10 cellular contexts compared by ENCODE assay signal in genomic region chr3:193040836-193041672, GRCh38.
DNase-seq lines count a peak whose midpoint lies in the region; ATAC-seq and TF ChIP-seq lines count a peak whose summit lies in the region.
"Had no signal": no experiment of that assay in that cellular context is flagged by ENCODE, and none has a peak within 500 bp of the region (broad histone marks: within the 10 kb centered on the region; RNA-seq: fewer than 3 reads in every experiment).

No MANE protein-coding gene starts in this region.

- peaks cover 10% of the 10 kb centered on the region for H3K27me3 Mint-ChIP-seq in activated T-helper 2 cell treated with anti-CD3 and anti-CD28 coated beads, Interferon-gamma antibody, Interleukin-2, Interleukin-4, amounts not matched to agents 10 μg/mL and 5 μg/mL and 100 μg/mL, durations not matched to agents 14 hours and 24 hours and 36 hours (ENCODE audit: low read depth)

- no peak overlapping the region for H2AFZ ChIP-seq in SU-DHL-6 (ENCODE audit: low read depth, low read length, severe bottlenecking)

- no peaks in the 10 kb centered on the region for H3K79me2 ChIP-seq in SU-DHL-6 (ENCODE audit: insufficient read depth, low read length)

- H3K4me2 ChIP-seq in SU-DHL-6 (ENCODE audit: low read depth, low read length, poor library complexity, severe bottlenecking), result no peak overlapping the region

- H3K4me3 ChIP-seq in SU-DHL-6 (ENCODE audit: insufficient read depth, low read length, poor library complexity, severe bottlenecking) (no peak overlapping the region), gastroesophageal sphincter (no peak overlapping the region), spleen (no peak overlapping the region)

- no peak overlapping the region for H3K27ac ChIP-seq in SU-DHL-6 (ENCODE audit: low read depth, low read length)
- H3K27ac ChIP-seq in gastroesophageal sphincter, result no peak overlapping the region
- no peak overlapping the region for H3K27ac ChIP-seq in spleen
- H3K27ac ChIP-seq: neutrophil had no signal

- intact Hi-C loops in spleen (cut with DNase I; ENCODE audit: low total_unique reads) (loop anchor here (2.0 to 10.0 kb wide), 2 partner anchors 224 to 534 kb away; no protein-coding TSS in a partner anchor), posterior cingulate gyrus (cut with DNase I) (loop anchor here (2.0 to 5.0 kb wide), 2 partner anchors 224 to 531 kb away; no protein-coding TSS in a partner anchor)
- intact Hi-C loops in activated T-helper 2 cell treated with anti-CD3 and anti-CD28 coated beads, Interferon-gamma antibody, Interleukin-2, Interleukin-4, amounts not matched to agents 10 μg/mL and 5 μg/mL and 100 μg/mL, durations not matched to agents 14 hours and 24 hours and 36 hours (cut with micrococcal nuclease), result loop anchor here (1.0 to 5.0 kb wide), 4 partner anchors 124 to 475 kb away; partner anchors contain the start of gene MB21D2

- H3K9me3 ChIP-seq in SU-DHL-6 (ENCODE audit: insufficient read depth, low read length) (no peaks in the 10 kb centered on the region), gastroesophageal sphincter (no peaks in the 10 kb centered on the region), spleen (peaks cover 0 to 8% (median 2%) of the 10 kb centered on the region in 8 donors)
- H3K9me3 ChIP-seq: neutrophil had no signal

- H3F3A ChIP-seq in SU-DHL-6 (ENCODE audit: insufficient read depth), result no peaks in the 10 kb centered on the region

- no peaks in the 10 kb centered on the region for H3K36me3 Mint-ChIP-seq in activated T-helper 2 cell treated with anti-CD3 and anti-CD28 coated beads, Interferon-gamma antibody, Interleukin-2, Interleukin-4, amounts not matched to agents 10 μg/mL and 5 μg/mL and 100 μg/mL, durations not matched to agents 14 hours and 24 hours and 36 hours (ENCODE audit: low read depth)
- H3K36me3 Mint-ChIP-seq: T-cell had no signal

- H3K36me3 ChIP-seq in SU-DHL-6 (ENCODE audit: low read length) (no peaks in the 10 kb centered on the region), gastroesophageal sphincter (no peaks in the 10 kb centered on the region), spleen (no peaks in the 10 kb centered on the region)
- H3K36me3 ChIP-seq: neutrophil had no signal

- H3K27ac Mint-ChIP-seq in activated T-helper 2 cell treated with anti-CD3 and anti-CD28 coated beads, Interferon-gamma antibody, Interleukin-2, Interleukin-4, amounts not matched to agents 10 μg/mL and 5 μg/mL and 100 μg/mL, durations not matched to agents 14 hours and 24 hours and 36 hours, result no peak overlapping the region
- H3K27ac Mint-ChIP-seq: T-cell had no signal

- ATAC-seq in GM21360 (IDR thresholded peaks at IDR 0.05; ENCODE audit: unreplicated experiment), result peak; percentile 67
- ATAC-seq in gastroesophageal sphincter, result no peak

- no peaks in the 10 kb centered on the region for H3K4me1 ChIP-seq in gastroesophageal sphincter
- H3K4me1 ChIP-seq in spleen, result no peaks in the 10 kb centered on the region

- no peak overlapping the region for H3K4me3 Mint-ChIP-seq in activated T-helper 2 cell treated with anti-CD3 and anti-CD28 coated beads, Interferon-gamma antibody, Interleukin-2, Interleukin-4, amounts not matched to agents 10 μg/mL and 5 μg/mL and 100 μg/mL, durations not matched to agents 14 hours and 24 hours and 36 hours (ENCODE audit: low read depth)
- H3K4me3 Mint-ChIP-seq: T-cell had no signal

- H4K20me1 ChIP-seq in SU-DHL-6 (ENCODE audit: low read depth, low read length), result no peaks in the 10 kb centered on the region

- no peaks in the 10 kb centered on the region for H3K9me2 ChIP-seq in SU-DHL-6 (replicated peaks; ENCODE audit: insufficient read depth, low read length)

- H3K27me3 ChIP-seq in SU-DHL-6 (ENCODE audit: low read length), result no peaks in the 10 kb centered on the region
- no peaks in the 10 kb centered on the region for H3K27me3 ChIP-seq in gastroesophageal sphincter
- H3K27me3 ChIP-seq in spleen (replicated peaks in 1 of 7), result no peaks in the 10 kb centered on the region
- H3K27me3 ChIP-seq: neutrophil had no signal

- peaks cover 3% of the 10 kb centered on the region for H3K4me1 Mint-ChIP-seq in activated T-helper 2 cell treated with anti-CD3 and anti-CD28 coated beads, Interferon-gamma antibody, Interleukin-2, Interleukin-4, amounts not matched to agents 10 μg/mL and 5 μg/mL and 100 μg/mL, durations not matched to agents 14 hours and 24 hours and 36 hours (ENCODE audit: low read depth)

- TF ChIP-seq POLR2A in gastroesophageal sphincter (IDR thresholded peaks at IDR 0.05) (no peak), spleen (IDR thresholded peaks at IDR 0.05) (no peak)

- no peaks in the 10 kb centered on the region for H3K9me3 Mint-ChIP-seq in activated T-helper 2 cell treated with anti-CD3 and anti-CD28 coated beads, Interferon-gamma antibody, Interleukin-2, Interleukin-4, amounts not matched to agents 10 μg/mL and 5 μg/mL and 100 μg/mL, durations not matched to agents 14 hours and 24 hours and 36 hours

- TF ChIP-seq CTCF in SU-DHL-6 (IDR thresholded peaks at IDR 0.05; ENCODE audit: insufficient read depth, low read length, poor library complexity, severe bottlenecking), result peak; percentile 21
- TF ChIP-seq CTCF in gastroesophageal sphincter (IDR thresholded peaks at IDR 0.05), result peak; percentile 25 to 68 (median 54)
- TF ChIP-seq CTCF in spleen (IDR thresholded peaks at IDR 0.05 in 8 of 11, conservative IDR thresholded peaks at IDR 0.05 in 3 of 11), result peak in 6 of 11 experiments; percentile 24 to 69 (median 40)

- 28 to 46% methylated on average over 2 of the region's 2 CpGs for WGBS in gastroesophageal sphincter (ENCODE audit: low coverage in 1 of 2), 2 donors
- WGBS in spleen, 5 donors, result 39 to 50% (median 41%) methylated on average over 2 of the region's 2 CpGs

- H3K9ac ChIP-seq in SU-DHL-6 (ENCODE audit: low read length), result no peak overlapping the region

- DNase-seq in DMS114 treated with DMSO at 0.1 percent for 48 hours (lab: John Stamatoyannopoulos, UW; ENCODE audit: unreplicated experiment), result peak; percentile 23
- DNase-seq in NCI-H1092 (lab: John Stamatoyannopoulos, UW), result peak; percentile 38
- DNase-seq in spleen, result no peak
- no peak for DNase-seq in activated T-helper 2 cell treated with anti-CD3 and anti-CD28 coated beads, Interferon-gamma antibody, Interleukin-2, Interleukin-4, amounts not matched to agents 10 μg/mL and 5 μg/mL and 100 μg/mL, durations not matched to agents 14 hours and 24 hours and 36 hours (ENCODE audit: low spot score)
- no peak for DNase-seq in posterior cingulate gyrus

- TF ChIP-seq EP300 in gastroesophageal sphincter (IDR thresholded peaks at IDR 0.05), result no peak

Comparison
In these comparisons a context has a peak if more than half of its experiments do, and no peak if none do; other contexts are left out.
1. DNase-seq: peak in DMS114 treated with DMSO at 0.1 percent for 48 hours (single experiment) and NCI-H1092 (single experiment); none in spleen (single experiment), activated T-helper 2 cell treated with anti-CD3 and anti-CD28 coated beads, Interferon-gamma antibody, Interleukin-2, Interleukin-4, amounts not matched to agents 10 μg/mL and 5 μg/mL and 100 μg/mL, durations not matched to agents 14 hours and 24 hours and 36 hours (single experiment) and posterior cingulate gyrus (0 of 10).
2. Peak in every context shown above with its lines, with median percentiles within 50 percentile points of each other: CTCF ChIP-seq.